Comparison of ENCODE assay signal across 8 cellular contexts in genomic region chrX:13647709-13648212, GRCh38. TPM values are rescaled to one million over a fixed set of nuclear protein-coding genes. Genes with fewer than 3 reads are reported as not detected.
DNase-seq lines count a peak whose midpoint lies in the region; ATAC-seq and TF ChIP-seq lines count a peak whose summit lies in the region.

No MANE protein-coding gene starts in this region.

- DNase-seq in RPMI8226 (peak; percentile 56), iris pigment epithelial cell (ENCODE audit: low read depth) (peak; percentile 83), NCI-H446 treated with DMSO at 0.1 percent for 48 hours (lab: John Stamatoyannopoulos, UW) (no peak), HuH-7 (ENCODE audit: low spot score) (no peak)
- DNase-seq in stimulated activated CD8-positive, alpha-beta memory T cell treated with anti-CD3 and anti-CD28 coated beads, Interleukin-4, amount 100 ng/mL, for 24 hours (ENCODE audit: low read depth): peak; percentile 38

- no peaks in the 10 kb centered on the region for H3K36me3 Mint-ChIP-seq in activated T-helper 17 cell treated with anti-CD3 and anti-CD28 coated beads, Interleukin-2, amount 50 U/mL, for 72 hours (ENCODE audit: low read depth)

- ATAC-seq in activated T-helper 17 cell treated with anti-CD3 and anti-CD28 coated beads, Interleukin-2, amount 50 U/mL, for 72 hours (replicated peaks): peak; percentile 99
- ATAC-seq in HG03571 (IDR thresholded peaks at IDR 0.05; ENCODE audit: unreplicated experiment): no peak

- H3K4me1 Mint-ChIP-seq in activated T-helper 17 cell treated with anti-CD3 and anti-CD28 coated beads, Interleukin-2, amount 50 U/mL, for 72 hours: peaks cover 6% of the 10 kb centered on the region

- H3K4me1 ChIP-seq in HEK293 (ENCODE audit: control insufficient read depth, insufficient read depth, low read length): peaks cover 11% of the 10 kb centered on the region

- no peak overlapping the region for H3K4me3 ChIP-seq in HEK293 (ENCODE audit: low read depth, low read length)

- peak overlapping the region; percentile 64 for H3K27ac ChIP-seq in HEK293 (ENCODE audit: extremely low read depth, low read depth, low read length)

- H3K36me3 ChIP-seq in HEK293 (ENCODE audit: control insufficient read depth in 2 of 2, insufficient read depth in 1 of 2, low read length in 2 of 2): no peaks in the 10 kb centered on the region

- no peaks in the 10 kb centered on the region for H3K9me3 Mint-ChIP-seq in activated T-helper 17 cell treated with anti-CD3 and anti-CD28 coated beads, Interleukin-2, amount 50 U/mL, for 72 hours

- POLR2A ChIA-PET in HEK293 (lab: Yijun Ruan, JAX): no interaction called here

- H3K4me3 Mint-ChIP-seq in activated T-helper 17 cell treated with anti-CD3 and anti-CD28 coated beads, Interleukin-2, amount 50 U/mL, for 72 hours: peak overlapping the region; percentile 71

- H3K9me3 ChIP-seq in HEK293 (ENCODE audit: control insufficient read depth, insufficient read depth, low read depth, low read length): no peaks in the 10 kb centered on the region

- CTCF ChIA-PET in HEK293 (lab: Yijun Ruan, JAX): interaction anchor here (0.6 to 2.5 kb wide), 3 partner anchors 137 to 143 kb away, joined by 3 to 28 read pairs (median 12); no protein-coding TSS in a partner anchor

- peak overlapping the region; percentile 78 for H3K27ac Mint-ChIP-seq in activated T-helper 17 cell treated with anti-CD3 and anti-CD28 coated beads, Interleukin-2, amount 50 U/mL, for 72 hours

- TF ChIP-seq CTCF in HEK293 (tag by site-specific recombination; IDR thresholded peaks at IDR 0.05): no peak

- H3K27me3 Mint-ChIP-seq in activated T-helper 17 cell treated with anti-CD3 and anti-CD28 coated beads, Interleukin-2, amount 50 U/mL, for 72 hours: no peaks in the 10 kb centered on the region

TF ChIP-seq in HEK293, 187 proteins besides CTCF, POLR2A, EP300 and RAD21 (continues in another document):
- TF ChIP-seq ZNF394 (tag by site-specific recombination; IDR thresholded peaks at IDR 0.05; ENCODE audit: borderline replicate concordance) (peak; percentile 43; the same call in 1 of the 2 replicates), ZNF555 (tag by site-specific recombination; conservative IDR thresholded peaks at IDR 0.05) (no peak), ZNF184 (tag by site-specific recombination; IDR thresholded peaks at IDR 0.05) (peak; percentile 97), ZNF626 (tag by site-specific recombination; IDR thresholded peaks at IDR 0.05) (peak; percentile 86; the same call in 1 of the 2 replicates), ZNF843 (tag by site-specific recombination; IDR thresholded peaks at IDR 0.05) (peak; percentile 46; the same call in 1 of the 2 replicates), ZNF2 (tag by site-specific recombination; IDR thresholded peaks at IDR 0.05) (peak; percentile 41; the same call in 1 of the 2 replicates), ZNF423 (tag by site-specific recombination; IDR thresholded peaks at IDR 0.05) (no peak), ZNF148 (tag by site-specific recombination; IDR thresholded peaks at IDR 0.05; ENCODE audit: borderline replicate concordance) (peak; percentile 82; the same call in 1 of the 2 replicates), ZEB2 (tag by site-specific recombination; IDR thresholded peaks at IDR 0.05) (peak; percentile 93), ZNF302 (tag by site-specific recombination; IDR thresholded peaks at IDR 0.05; ENCODE audit: low read depth) (no peak), ZNF221 (tag by site-specific recombination; IDR thresholded peaks at IDR 0.05; ENCODE audit: borderline replicate concordance) (peak; percentile 89; the same call in 1 of the 2 replicates), ZNF366 (tag by site-specific recombination; conservative IDR thresholded peaks at IDR 0.05) (peak; percentile 66; the same call in 1 of the 2 replicates), ZNF404 (tag by site-specific recombination; IDR thresholded peaks at IDR 0.05) (no peak), ZNF121 (tag by site-specific recombination; IDR thresholded peaks at IDR 0.05) (no peak), KLF10 (tag by site-specific recombination; IDR thresholded peaks at IDR 0.05) (peak; percentile 90), RBAK (tag by site-specific recombination; IDR thresholded peaks at IDR 0.05) (no peak; the same call in 1 of the 2 replicates), GLIS1 (tag by site-specific recombination; IDR thresholded peaks at IDR 0.05) (peak; percentile 76), ZNF561 (tag by site-specific recombination; IDR thresholded peaks at IDR 0.05; ENCODE audit: borderline replicate concordance) (peak; percentile 86), ZNF433 (tag by site-specific recombination; IDR thresholded peaks at IDR 0.05; ENCODE audit: low read depth) (no peak), ZBTB6 (tag by site-specific recombination; IDR thresholded peaks at IDR 0.05) (no peak), HOXA7 (CRISPR knock-in tag; IDR thresholded peaks at IDR 0.05; ENCODE audit: borderline replicate concordance) (no peak)
- TF ChIP-seq, protein P1, sequence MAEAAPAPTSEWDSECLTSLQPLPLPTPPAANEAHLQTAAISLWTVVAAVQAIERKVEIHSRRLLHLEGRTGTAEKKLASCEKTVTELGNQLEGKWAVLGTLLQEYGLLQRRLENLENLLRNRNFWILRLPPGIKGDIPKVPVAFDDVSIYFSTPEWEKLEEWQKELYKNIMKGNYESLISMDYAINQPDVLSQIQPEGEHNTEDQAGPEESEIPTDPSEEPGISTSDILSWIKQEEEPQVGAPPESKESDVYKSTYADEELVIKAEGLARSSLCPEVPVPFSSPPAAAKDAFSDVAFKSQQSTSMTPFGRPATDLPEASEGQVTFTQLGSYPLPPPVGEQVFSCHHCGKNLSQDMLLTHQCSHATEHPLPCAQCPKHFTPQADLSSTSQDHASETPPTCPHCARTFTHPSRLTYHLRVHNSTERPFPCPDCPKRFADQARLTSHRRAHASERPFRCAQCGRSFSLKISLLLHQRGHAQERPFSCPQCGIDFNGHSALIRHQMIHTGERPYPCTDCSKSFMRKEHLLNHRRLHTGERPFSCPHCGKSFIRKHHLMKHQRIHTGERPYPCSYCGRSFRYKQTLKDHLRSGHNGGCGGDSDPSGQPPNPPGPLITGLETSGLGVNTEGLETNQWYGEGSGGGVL (tag by site-specific recombination; IDR thresholded peaks at IDR 0.05): peak; percentile 70
- TF ChIP-seq, protein P2, sequence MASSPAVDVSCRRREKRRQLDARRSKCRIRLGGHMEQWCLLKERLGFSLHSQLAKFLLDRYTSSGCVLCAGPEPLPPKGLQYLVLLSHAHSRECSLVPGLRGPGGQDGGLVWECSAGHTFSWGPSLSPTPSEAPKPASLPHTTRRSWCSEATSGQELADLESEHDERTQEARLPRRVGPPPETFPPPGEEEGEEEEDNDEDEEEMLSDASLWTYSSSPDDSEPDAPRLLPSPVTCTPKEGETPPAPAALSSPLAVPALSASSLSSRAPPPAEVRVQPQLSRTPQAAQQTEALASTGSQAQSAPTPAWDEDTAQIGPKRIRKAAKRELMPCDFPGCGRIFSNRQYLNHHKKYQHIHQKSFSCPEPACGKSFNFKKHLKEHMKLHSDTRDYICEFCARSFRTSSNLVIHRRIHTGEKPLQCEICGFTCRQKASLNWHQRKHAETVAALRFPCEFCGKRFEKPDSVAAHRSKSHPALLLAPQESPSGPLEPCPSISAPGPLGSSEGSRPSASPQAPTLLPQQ (tag by site-specific recombination; IDR thresholded peaks at IDR 0.05): peak; percentile 77
- TF ChIP-seq, protein P3, sequence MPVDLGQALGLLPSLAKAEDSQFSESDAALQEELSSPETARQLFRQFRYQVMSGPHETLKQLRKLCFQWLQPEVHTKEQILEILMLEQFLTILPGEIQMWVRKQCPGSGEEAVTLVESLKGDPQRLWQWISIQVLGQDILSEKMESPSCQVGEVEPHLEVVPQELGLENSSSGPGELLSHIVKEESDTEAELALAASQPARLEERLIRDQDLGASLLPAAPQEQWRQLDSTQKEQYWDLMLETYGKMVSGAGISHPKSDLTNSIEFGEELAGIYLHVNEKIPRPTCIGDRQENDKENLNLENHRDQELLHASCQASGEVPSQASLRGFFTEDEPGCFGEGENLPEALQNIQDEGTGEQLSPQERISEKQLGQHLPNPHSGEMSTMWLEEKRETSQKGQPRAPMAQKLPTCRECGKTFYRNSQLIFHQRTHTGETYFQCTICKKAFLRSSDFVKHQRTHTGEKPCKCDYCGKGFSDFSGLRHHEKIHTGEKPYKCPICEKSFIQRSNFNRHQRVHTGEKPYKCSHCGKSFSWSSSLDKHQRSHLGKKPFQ (tag by site-specific recombination; IDR thresholded peaks at IDR 0.05): peak; percentile 76

RNA-seq across cellular contexts. Expression of gene TCEANC, which starts 5.2 kb away (rescaled TPM):
- 1 to 10 TPM; 1.8 to 3.5 TPM for total RNA-seq in activated T-helper 17 cell treated with anti-CD3 and anti-CD28 coated beads, Interleukin-2, amount 50 U/mL, for 72 hours

RNA-seq across cellular contexts. Expression of gene RAB9A, which starts 41.2 kb away (rescaled TPM):
- 10 to 100 TPM; 18.3 to 30.5 TPM for total RNA-seq in activated T-helper 17 cell treated with anti-CD3 and anti-CD28 coated beads, Interleukin-2, amount 50 U/mL, for 72 hours

Comparison
In these comparisons a context has a peak if more than half of its experiments do, and no peak if none do; other contexts are left out.
1. DNase-seq: peak in RPMI8226 (single experiment), iris pigment epithelial cell (single experiment) and stimulated activated CD8-positive, alpha-beta memory T cell treated with anti-CD3 and anti-CD28 coated beads, Interleukin-4, amount 100 ng/mL, for 24 hours (single experiment); none in NCI-H446 treated with DMSO at 0.1 percent for 48 hours (single experiment) and HuH-7 (single experiment).